ENCODE assay signal across 10 cellular contexts in genomic region chr19:40274585-40275544, GRCh38. TPM values are rescaled to one million over a fixed set of nuclear protein-coding genes. Genes with fewer than 3 reads are reported as not detected.
DNase-seq lines count a peak whose midpoint lies in the region; ATAC-seq and TF ChIP-seq lines count a peak whose summit lies in the region.
"Had no signal": no experiment of that assay in that cellular context is flagged by ENCODE, and none has a peak within 500 bp of the region (broad histone marks: within the 10 kb centered on the region; RNA-seq: fewer than 3 reads in every experiment).

No MANE protein-coding gene starts in this region.

- no peaks in the 10 kb centered on the region for H3K27me3 Mint-ChIP-seq in activated CD4-positive, alpha-beta T cell treated with anti-CD3 and anti-CD28 coated beads, Interleukin-2, amount 10 ng/mL, durations not matched to agents 24 days and 14 days
- no peaks in the 10 kb centered on the region for H3K27me3 Mint-ChIP-seq in Caco-2 (ENCODE audit: insufficient read depth, unreplicated experiment)

- H3K27me3 ChIP-seq in left ventricle myocardium inferior (ENCODE audit: low read depth) (no peaks in the 10 kb centered on the region), right atrium auricular region (no peaks in the 10 kb centered on the region), thyroid gland (no peaks in the 10 kb centered on the region), Caco-2 (replicated peaks; ENCODE audit: control insufficient read depth, insufficient read depth, low read length) (no peaks in the 10 kb centered on the region)

- DNase-seq in left ventricle myocardium inferior (no peak), right atrium auricular region (ENCODE audit: low spot score) (no peak), head of caudate nucleus (peak in 31 of 42 donors; percentile 26 to 85 (median 53)), thyroid gland (peak; percentile 50 to 53), Caco-2 (no peak), UCSD-AML1 (lab: John Stamatoyannopoulos, UW; ENCODE audit: unreplicated experiment) (no peak)
- peak; percentile 78 for DNase-seq in activated CD4-positive, alpha-beta T cell treated with anti-CD3 and anti-CD28 coated beads, Interleukin-2, amount 10 ng/mL, durations not matched to agents 24 days and 14 days
- DNase-seq: NCI-H1092 had no signal

- no peak for TF ChIP-seq POLR2A in thyroid gland (IDR thresholded peaks at IDR 0.05)

- intact Hi-C loops in left ventricle myocardium inferior (cut with micrococcal nuclease) = no loop called here
- intact Hi-C loops in activated CD4-positive, alpha-beta T cell treated with anti-CD3 and anti-CD28 coated beads, Interleukin-2, amount 10 ng/mL, durations not matched to agents 24 days and 14 days (cut with micrococcal nuclease) = no loop called here
- intact Hi-C loops in head of caudate nucleus (cut with DNase I) = no loop called here
- intact Hi-C loops in thyroid gland (cut with DNase I) = no loop called here
- intact Hi-C loops in Caco-2 (cut with micrococcal nuclease; ENCODE audit: unreplicated experiment) = no loop called here

- CTCF ChIA-PET in Caco-2 (lab: Charles Lee) = no interaction called here

- WGBS in thyroid gland, 2 donors = 58 to 69% methylated on average over 25 to 28 of the region's 28 CpGs

- peak overlapping the region; percentile 57 for H3K4me3 Mint-ChIP-seq in activated CD4-positive, alpha-beta T cell treated with anti-CD3 and anti-CD28 coated beads, Interleukin-2, amount 10 ng/mL, durations not matched to agents 24 days and 14 days
- H3K4me3 Mint-ChIP-seq in Caco-2 (ENCODE audit: unreplicated experiment) = no peak overlapping the region

- TF ChIP-seq CTCF in left ventricle myocardium inferior (IDR thresholded peaks at IDR 0.05; ENCODE audit: borderline replicate concordance) (no peak), right atrium auricular region (IDR thresholded peaks at IDR 0.05) (no peak), thyroid gland (IDR thresholded peaks at IDR 0.05) (no peak), Caco-2 (IDR thresholded peaks at IDR 0.05; ENCODE audit: insufficient read depth in 1 of 2, low read depth in 1 of 2, low read length in 1 of 2, severe bottlenecking in 1 of 2, unreplicated experiment in 1 of 2) (no peak)

- H3K9me3 ChIP-seq in left ventricle myocardium inferior (replicated peaks) (no peaks in the 10 kb centered on the region), right atrium auricular region (no peaks in the 10 kb centered on the region), thyroid gland (no peaks in the 10 kb centered on the region), Caco-2 (no peaks in the 10 kb centered on the region)

- H3K36me3 ChIP-seq in left ventricle myocardium inferior (peaks cover 3% of the 10 kb centered on the region), right atrium auricular region (no peaks in the 10 kb centered on the region), thyroid gland (no peaks in the 10 kb centered on the region), Caco-2 (ENCODE audit: control insufficient read depth, insufficient read depth, low read length) (peaks cover 2% of the 10 kb centered on the region; the same call in 1 of the 2 replicates)

- H3K9me3 Mint-ChIP-seq in activated CD4-positive, alpha-beta T cell treated with anti-CD3 and anti-CD28 coated beads, Interleukin-2, amount 10 ng/mL, durations not matched to agents 24 days and 14 days = no peaks in the 10 kb centered on the region
- H3K9me3 Mint-ChIP-seq in Caco-2 (ENCODE audit: unreplicated experiment) = no peaks in the 10 kb centered on the region

- peaks cover 95% of the 10 kb centered on the region for H3K4me1 ChIP-seq in left ventricle myocardium inferior
- H3K4me1 ChIP-seq in right atrium auricular region = peaks cover 0 to 80% of the 10 kb centered on the region in 2 donors
- H3K4me1 ChIP-seq in thyroid gland = peaks cover 66 to 73% of the 10 kb centered on the region in 2 donors
- H3K4me1 ChIP-seq in Caco-2 = no peaks in the 10 kb centered on the region

- no peak for ATAC-seq in GM18907 (IDR thresholded peaks at IDR 0.05; ENCODE audit: unreplicated experiment)

- H3K27ac ChIP-seq in left ventricle myocardium inferior (replicated peaks) = peak overlapping the region; percentile 63
- H3K27ac ChIP-seq in right atrium auricular region = peak overlapping the region in 1 of 2 donors; percentile 48
- peak overlapping the region; percentile 71 to 75 (median 74) for H3K27ac ChIP-seq in thyroid gland

- peaks cover 5% of the 10 kb centered on the region for H3K36me3 Mint-ChIP-seq in activated CD4-positive, alpha-beta T cell treated with anti-CD3 and anti-CD28 coated beads, Interleukin-2, amount 10 ng/mL, durations not matched to agents 24 days and 14 days (ENCODE audit: low read depth)
- peaks cover 15% of the 10 kb centered on the region for H3K36me3 Mint-ChIP-seq in Caco-2 (ENCODE audit: insufficient read depth, unreplicated experiment)

- BruUV-seq in Caco-2 (replicated peaks; lab: Mats Ljungman, UMichigan) = no TSS peak

- H3K4me1 Mint-ChIP-seq in activated CD4-positive, alpha-beta T cell treated with anti-CD3 and anti-CD28 coated beads, Interleukin-2, amount 10 ng/mL, durations not matched to agents 24 days and 14 days = peaks cover 34% of the 10 kb centered on the region
- no peaks in the 10 kb centered on the region for H3K4me1 Mint-ChIP-seq in Caco-2 (ENCODE audit: low read depth, unreplicated experiment)

- H3K4me3 ChIP-seq in left ventricle myocardium inferior (no peak overlapping the region), right atrium auricular region (no peak overlapping the region), thyroid gland (replicated peaks in 1 of 3) (no peak overlapping the region), Caco-2 (ENCODE audit: low read depth, low read length) (no peak overlapping the region)

- H3K27ac Mint-ChIP-seq in activated CD4-positive, alpha-beta T cell treated with anti-CD3 and anti-CD28 coated beads, Interleukin-2, amount 10 ng/mL, durations not matched to agents 24 days and 14 days = peak overlapping the region; percentile 62
- H3K27ac Mint-ChIP-seq in Caco-2 (ENCODE audit: unreplicated experiment) = no peak overlapping the region

- POLR2A ChIA-PET in Caco-2 (lab: Charles Lee) = no interaction called here

RNA-seq across cellular contexts. Expression of gene AKT2, which starts 10.3 kb away (rescaled TPM):
- 107 TPM for total RNA-seq in left ventricle myocardium inferior
- total RNA-seq in right atrium auricular region = 10 to 100 TPM; 63.3 to 76.7 TPM
- 160 and 163 TPM in 2 replicates for total RNA-seq in activated CD4-positive, alpha-beta T cell treated with anti-CD3 and anti-CD28 coated beads, Interleukin-2, amount 10 ng/mL, durations not matched to agents 24 days and 14 days
- total RNA-seq in thyroid gland = 100 to 1,000 TPM; 166 to 285 (median 190) TPM
- total RNA-seq in Caco-2 (2022) = 164 and 169 TPM in 2 replicates

RNA-seq across cellular contexts. Expression of gene CCNP, which starts 48.4 kb away (rescaled TPM):
- 0.30 TPM for total RNA-seq in left ventricle myocardium inferior
- total RNA-seq in right atrium auricular region = not detected
- total RNA-seq in activated CD4-positive, alpha-beta T cell treated with anti-CD3 and anti-CD28 coated beads, Interleukin-2, amount 10 ng/mL, durations not matched to agents 24 days and 14 days = 0.19 and 0.28 TPM in 2 replicates
- total RNA-seq in thyroid gland = 1 to 10 TPM in 1 of 4 donors, under 1 TPM in 2, not detected in 1; 0.13 to 3.2 (median 0.68) TPM
- 4.1 and 5.3 TPM in 2 replicates for total RNA-seq in Caco-2 (2022)

RNA-seq across cellular contexts. Expression of gene TTC9B, which starts 56.7 kb away (rescaled TPM):
- total RNA-seq in left ventricle myocardium inferior (not detected), right atrium auricular region (not detected), thyroid gland (not detected), Caco-2 (2022) (not detected in 2 replicates)
- total RNA-seq in activated CD4-positive, alpha-beta T cell treated with anti-CD3 and anti-CD28 coated beads, Interleukin-2, amount 10 ng/mL, durations not matched to agents 24 days and 14 days = not detected in 2 replicates
- total RNA-seq: SK-MEL-5 had no signal

Comparison
In these comparisons a context has a peak if more than half of its experiments do, and no peak if none do; other contexts are left out.
1. DNase-seq: peak in activated CD4-positive, alpha-beta T cell treated with anti-CD3 and anti-CD28 coated beads, Interleukin-2, amount 10 ng/mL, durations not matched to agents 24 days and 14 days (single experiment), head of caudate nucleus (31 of 42) and thyroid gland (2 of 2); none in left ventricle myocardium inferior (single experiment), right atrium auricular region (single experiment), Caco-2 (0 of 2) and UCSD-AML1 (single experiment).